ENCODE assay signal across 23 cellular contexts in the genomic region with DNA sequence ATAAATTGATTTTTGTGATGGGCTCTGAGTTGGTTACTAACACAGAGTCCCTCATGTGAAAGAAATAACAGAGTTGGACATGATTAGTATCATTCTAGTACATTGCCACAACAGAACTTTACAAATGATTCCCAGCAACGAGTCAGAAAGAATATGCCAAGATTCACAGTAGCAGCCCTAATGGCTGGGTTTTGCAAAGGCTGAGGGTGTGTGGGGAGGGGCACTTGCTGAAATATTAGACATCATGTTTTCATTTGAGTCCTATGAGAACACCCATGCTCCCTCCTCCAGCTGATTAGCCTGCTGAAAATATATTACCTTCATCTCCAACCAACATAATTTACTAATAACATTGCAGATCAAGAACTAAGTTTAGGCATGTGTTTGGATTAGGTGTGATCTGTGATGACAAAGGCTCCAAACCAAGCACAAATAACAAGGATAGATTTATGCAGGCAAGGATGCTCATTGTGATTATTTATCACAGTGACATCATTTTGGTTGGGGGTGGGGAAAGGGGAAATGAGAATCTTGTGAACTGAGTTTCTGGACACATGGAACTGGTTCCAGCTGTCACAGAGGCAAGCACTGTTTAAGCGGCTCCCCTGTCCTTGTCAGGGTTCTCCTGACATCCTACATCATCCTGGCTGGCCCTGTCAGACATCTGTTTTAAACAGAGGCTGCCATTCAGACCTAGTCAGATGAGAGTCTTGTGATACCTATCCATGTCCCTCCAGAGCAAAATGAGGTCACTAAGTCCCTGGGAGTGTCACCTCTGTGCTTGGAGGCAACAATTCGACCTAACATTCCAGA.
DNase-seq lines count a peak whose midpoint lies in the region; ATAC-seq and TF ChIP-seq lines count a peak whose summit lies in the region.
"Had no signal": no experiment of that assay in that cellular context is flagged by ENCODE, and none has a peak within 500 bp of the region (broad histone marks: within the 10 kb centered on the region; RNA-seq: fewer than 3 reads in every experiment).

No MANE protein-coding gene starts in this region.

- no peak for TF ChIP-seq EP300 in esophagus muscularis mucosa (IDR thresholded peaks at IDR 0.05)

- WGBS in esophagus muscularis mucosa = 37% methylated on average over 3 of the region's 3 CpGs
- 82% methylated on average over 3 of the region's 3 CpGs for WGBS in hepatocyte (ENCODE audit: low lambda C conversion rate, missing lambda C conversion rate)

- H3K9me3 ChIP-seq in esophagus muscularis mucosa (no peaks in the 10 kb centered on the region), hepatocyte (ENCODE audit: low read depth) (no peaks in the 10 kb centered on the region)
- H3K9me3 ChIP-seq: lower lobe of right lung, pancreas, stomach had no signal

- H3K27me3 ChIP-seq in esophagus muscularis mucosa (no peaks in the 10 kb centered on the region), hepatocyte (no peaks in the 10 kb centered on the region), rectal smooth muscle tissue (ENCODE audit: control insufficient read depth, insufficient read depth, low read length) (no peaks in the 10 kb centered on the region)
- H3K27me3 ChIP-seq: pancreas, stomach had no signal

- ATAC-seq in HG03175 (IDR thresholded peaks at IDR 0.05; ENCODE audit: unreplicated experiment) = no peak
- ATAC-seq: lower lobe of right lung, T-helper 17 cell, WTC11 had no signal

- no peaks in the 10 kb centered on the region for H3K9me2 ChIP-seq in hepatocyte (replicated peaks; ENCODE audit: insufficient read depth)

- H3K4me2 ChIP-seq in hepatocyte = no peak overlapping the region

- H4K20me1 ChIP-seq in hepatocyte (ENCODE audit: insufficient read depth, poor library complexity, severe bottlenecking) = no peaks in the 10 kb centered on the region

- H3K4me1 ChIP-seq in esophagus muscularis mucosa (peaks cover 20 to 28% (median 24%) of the 10 kb centered on the region in 4 donors), hepatocyte (ENCODE audit: insufficient read depth) (peaks cover 7% of the 10 kb centered on the region), rectal smooth muscle tissue (ENCODE audit: control insufficient read depth, insufficient read depth, low read length) (peaks cover 11% of the 10 kb centered on the region)
- H3K4me1 ChIP-seq: lower lobe of right lung, pancreas had no signal

- no peak for TF ChIP-seq CTCF in esophagus muscularis mucosa (IDR thresholded peaks at IDR 0.05)
- TF ChIP-seq CTCF in hepatocyte (IDR thresholded peaks at IDR 0.05; ENCODE audit: poor library complexity) = no peak

- TF ChIP-seq POLR2A in esophagus muscularis mucosa (IDR thresholded peaks at IDR 0.05; ENCODE audit: low read depth) = no peak

- H2AFZ ChIP-seq in hepatocyte = no peak overlapping the region

- no peaks in the 10 kb centered on the region for H3K36me3 ChIP-seq in esophagus muscularis mucosa
- no peaks in the 10 kb centered on the region for H3K36me3 ChIP-seq in hepatocyte (replicated peaks; ENCODE audit: insufficient read depth, low read depth)
- H3K36me3 ChIP-seq in rectal smooth muscle tissue (ENCODE audit: control insufficient read depth, insufficient read depth, low read length) = no peaks in the 10 kb centered on the region
- H3K36me3 ChIP-seq: lower lobe of right lung, pancreas, stomach had no signal

- intact Hi-C loops in esophagus muscularis mucosa (cut with DNase I) = loop anchor here (10.0 kb wide), 1 partner anchor 119 kb away; no protein-coding TSS in a partner anchor

- peak; percentile 90 for DNase-seq in COLO829 (ENCODE audit: low spot score)
- DNase-seq in esophagus muscularis mucosa (ENCODE audit: extremely low spot score) = no peak
- no peak for DNase-seq in hepatocyte (ENCODE audit: low spot score)
- DNase-seq in stimulated activated CD4-positive, alpha-beta T cell treated with anti-CD3 and anti-CD28 coated beads, Interleukin-2, amount 100 ng/mL, for 24 hours = no peak
- no peak for DNase-seq in central memory CD4-positive, alpha-beta T cell
- no peak for DNase-seq in activated T-cell treated with anti-CD3 and anti-CD28 coated beads, Interleukin-2, amount 50 U/mL, for 1 hour
- DNase-seq: activated CD4-positive, alpha-beta memory T cell treated with anti-CD3 and anti-CD28 coated beads for 36 hours; activated naive CD4-positive, alpha-beta T cell treated with anti-CD3 and anti-CD28 coated beads for 36 hours; activated T-cell treated with anti-CD3 and anti-CD28 coated beads, Interleukin-2, amount 50 U/mL, for 24 hours; H7; lower lobe of right lung; NCI-H1436; NCI-H2171; NCI-H526 treated with DMSO at 0.1 percent for 48 hours; pancreas; stimulated activated CD4-positive, alpha-beta T cell treated with anti-CD3 and anti-CD28 coated beads, Interleukin-4, amount 100 ng/mL, for 1 hour; T-helper 17 cell had no signal

- H3K4me3 ChIP-seq in esophagus muscularis mucosa (no peak overlapping the region), hepatocyte (no peak overlapping the region), rectal smooth muscle tissue (ENCODE audit: low read length) (no peak overlapping the region)
- H3K4me3 ChIP-seq: lower lobe of right lung, pancreas, skin epidermis, stomach had no signal

- H3K79me2 ChIP-seq in hepatocyte = no peaks in the 10 kb centered on the region

- peak overlapping the region; percentile 68 to 86 (median 80) for H3K27ac ChIP-seq in esophagus muscularis mucosa (replicated peaks in 1 of 4)
- H3K27ac ChIP-seq in hepatocyte = peak overlapping the region; percentile 11
- H3K27ac ChIP-seq in rectal smooth muscle tissue (ENCODE audit: low read depth, low read length) = peak overlapping the region; percentile 38
- H3K27ac ChIP-seq: C4-2B, lower lobe of right lung, pancreas had no signal

- no peak overlapping the region for H3K9ac ChIP-seq in rectal smooth muscle tissue (ENCODE audit: low read length)

Comparison
In these comparisons a context has a peak if more than half of its experiments do, and no peak if none do; other contexts are left out.
1. H3K27ac ChIP-seq: peak in every context shown above with its lines; median percentile 80 in esophagus muscularis mucosa; 38 in rectal smooth muscle tissue; 11 in hepatocyte.